ENCODE assay signal across 16 cellular contexts in the genomic region with DNA sequence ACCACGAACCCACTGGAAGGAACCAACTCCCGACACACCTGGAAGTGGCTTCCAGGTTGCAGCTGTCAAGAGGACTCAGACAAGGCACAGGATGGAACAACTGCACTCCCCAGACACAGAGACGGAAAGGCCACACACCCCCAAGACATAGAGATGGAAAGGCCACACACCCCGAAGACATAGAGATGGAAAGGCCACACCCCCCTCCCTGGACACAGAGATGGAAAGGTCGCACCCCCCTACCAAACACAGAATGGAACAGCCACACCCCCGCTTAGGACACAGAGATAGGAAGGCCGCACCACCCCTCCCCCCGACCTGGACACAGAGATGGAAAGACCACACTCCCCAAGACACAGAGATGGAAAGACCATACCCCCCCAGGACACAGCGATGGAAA. TPM values are rescaled to one million over a fixed set of nuclear protein-coding genes. Genes with fewer than 3 reads are reported as not detected.
A peak's percentile ranks its signal among the peaks of the same experiment; 100 is the strongest.
DNase-seq lines count a peak whose midpoint lies in the region; ATAC-seq, FAIRE-seq and TF ChIP-seq lines count a peak whose summit lies in the region.
"Had no signal": no experiment of that assay in that cellular context is flagged by ENCODE, and none has a peak within 500 bp of the region (broad histone marks: within the 10 kb centered on the region; RNA-seq: fewer than 3 reads in every experiment).

No MANE protein-coding gene starts in this region.

- 63% methylated on average over 7 of the region's 9 CpGs for WGBS in HepG2 (ENCODE audit: low lambda C conversion rate)
- WGBS in right lobe of liver (ENCODE audit: insufficient coverage, low coverage, low lambda C conversion rate, missing lambda C conversion rate): 84% methylated on average over 6 of the region's 9 CpGs

- H3K4me1 ChIP-seq in HepG2 (ENCODE audit: insufficient read depth, low read length) (peaks cover 15% of the 10 kb centered on the region), right lobe of liver (peaks cover 0 to 5% (median 0%) of the 10 kb centered on the region in 4 donors)

- CTCF ChIA-PET in HepG2 (lab: Yijun Ruan, JAX; ENCODE audit: low intra/inter-chr PET ratio, low total read pairs): no interaction called here

- no peak for TF ChIP-seq RAD21 in HepG2 (CRISPR knock-in tag; IDR thresholded peaks at IDR 0.05)

- no peak overlapping the region for H2AFZ ChIP-seq in HepG2 (ENCODE audit: low read length)
- H2AFZ ChIP-seq: GM23248 had no signal

- H3K4me2 ChIP-seq in HepG2 (ENCODE audit: low read depth, low read length): no peak overlapping the region
- H3K4me2 ChIP-seq: BLaER1 had no signal

- intact Hi-C loops in HepG2 (cut with micrococcal nuclease; ENCODE audit: unreplicated experiment): no loop called here
- intact Hi-C loops in right lobe of liver (cut with DNase I): no loop called here

- H3K36me3 ChIP-seq in HepG2 (replicated peaks in 1 of 2; ENCODE audit: control insufficient read depth in 1 of 2, insufficient read depth in 2 of 2, low read length in 2 of 2) (peaks cover 5 to 15% of the 10 kb centered on the region in 2 experiments; a peak in 4 of 5 replicates), right lobe of liver (peaks cover 0 to 11% (median 5%) of the 10 kb centered on the region in 4 donors)

- no peak for DNase-seq in HepG2 (ENCODE audit: low spot score)
- no peak for DNase-seq in right lobe of liver
- peak; percentile 28 for DNase-seq in cerebellar cortex (ENCODE audit: low spot score)
- no peak for DNase-seq in stimulated activated CD8-positive, alpha-beta memory T cell treated with anti-CD3 and anti-CD28 coated beads, Interleukin-4, amount 100 ng/mL, for 48 hours
- DNase-seq: CD8-positive, alpha-beta T cell; DMS53; GM23248; NCI-H1092 treated with DMSO at 0.1 percent for 48 hours; NCI-H510A; NCI-H774 had no signal

- in situ Hi-C loops in HepG2 (cut with HindIII; ENCODE audit: extremely low pct_ligation_motif_present, low pct_unique_long_range_greater_than_20kb): no loop called here

- no TSS peak for BruUV-seq in HepG2 (replicated peaks; lab: Mats Ljungman, UMichigan)

- no peaks in the 10 kb centered on the region for H3K79me2 ChIP-seq in HepG2 (ENCODE audit: insufficient read depth, low read length)

- no peak for ATAC-seq in HepG2
- ATAC-seq in right lobe of liver: no peak
- ATAC-seq in GM18505 (IDR thresholded peaks at IDR 0.05; ENCODE audit: unreplicated experiment): no peak
- ATAC-seq: CD8-positive, alpha-beta T cell had no signal

- H3K27me3 ChIP-seq in HepG2 (ENCODE audit: control insufficient read depth in 1 of 2, insufficient read depth in 2 of 2, low read length in 2 of 2) (peaks cover 0 to 9% of the 10 kb centered on the region in 2 experiments; a peak in 2 of 5 replicates), right lobe of liver (no peaks in the 10 kb centered on the region)

- no peak for FAIRE-seq in HepG2 (lab: Jason Lieb, UNC)
- FAIRE-seq: GM18507 had no signal

- H3K9me3 ChIP-seq in HepG2 (ENCODE audit: low read length) (no peaks in the 10 kb centered on the region), right lobe of liver (no peaks in the 10 kb centered on the region)

- POLR2A ChIA-PET in HepG2 (lab: Yijun Ruan, JAX): no interaction called here

- TF ChIP-seq POLR2A in HepG2 (IDR thresholded peaks at IDR 0.05; ENCODE audit: insufficient read depth in 1 of 2, low read depth in 2 of 2, low read length in 2 of 2) (no peak), right lobe of liver (IDR thresholded peaks at IDR 0.05) (no peak), GM18505 (IDR thresholded peaks at IDR 0.05; ENCODE audit: borderline replicate concordance, extremely low read depth, insufficient read depth, insufficient read length) (no peak)

- no peaks in the 10 kb centered on the region for H4K20me1 ChIP-seq in HepG2 (ENCODE audit: insufficient read depth, low read length)
- H4K20me1 ChIP-seq: BLaER1 had no signal

- H3K4me3 ChIP-seq in HepG2 (replicated peaks in 1 of 3; ENCODE audit: insufficient read depth in 1 of 3, low read depth in 2 of 3, low read length in 3 of 3): no peak overlapping the region
- H3K4me3 ChIP-seq in right lobe of liver: no peak overlapping the region
- H3K4me3 ChIP-seq: BLaER1, GM23248 had no signal

- H3K9ac ChIP-seq in HepG2 (ENCODE audit: insufficient read depth, low read depth, low read length): no peak overlapping the region
- H3K9ac ChIP-seq: BLaER1, GM23248 had no signal

- H3K27ac ChIP-seq in HepG2 (ENCODE audit: extremely low read length, insufficient read depth, low read length) (no peak overlapping the region), right lobe of liver (no peak overlapping the region)
- H3K27ac ChIP-seq: BLaER1, GM23248 had no signal

- no peak for TF ChIP-seq EP300 in HepG2 (IDR thresholded peaks at IDR 0.05; ENCODE audit: low read depth in 2 of 2, low read length in 2 of 2)
- TF ChIP-seq EP300 in HepG2 (CRISPR knock-in tag; IDR thresholded peaks at IDR 0.05; ENCODE audit: borderline replicate concordance): no peak

- TF ChIP-seq CTCF in HepG2 (CRISPR knock-in tag; IDR thresholded peaks at IDR 0.05): no peak
- no peak for TF ChIP-seq CTCF in right lobe of liver (IDR thresholded peaks at IDR 0.05)

RNA-seq across cellular contexts. Expression of gene ZNF511, which starts 7.6 kb away (rescaled TPM):
- total RNA-seq in HepG2 (2016; rRNA removed; fragmentation: Illumina TruSeq; extraction: Trizol) (53.4 and 66.4 TPM in 2 replicates), right lobe of liver (10 to 100 TPM; 17.4 to 30.2 (median 25.9) TPM)
- 127 and 151 TPM in 2 replicates for total RNA-seq in HepG2 (2016; cell fraction: cytosol; rRNA removed; fragmentation: Illumina TruSeq; extraction: Trizol; ENCODE audit: low read depth)
- 45.9 and 63.3 TPM in 2 replicates for total RNA-seq in HepG2 (2016; cell fraction: insoluble cytoplasmic fraction; rRNA removed; fragmentation: Illumina TruSeq; extraction: Trizol)
- 118 and 128 TPM in 2 replicates for total RNA-seq in HepG2 (2016; cell fraction: membrane; rRNA removed; fragmentation: Illumina TruSeq; extraction: Trizol)
- 24.0 and 36.2 TPM in 2 replicates for total RNA-seq in HepG2 (2016; cell fraction: nucleus; rRNA removed; fragmentation: Illumina TruSeq; extraction: Trizol)
- polyA plus RNA-seq in HepG2 (2011; rRNA removed): 35.6 and 37.0 TPM in 2 replicates
- 27.9 and 34.4 TPM in 2 replicates for polyA plus RNA-seq in HepG2 (2011; cell fraction: cytosol; rRNA removed)
- polyA plus RNA-seq in HepG2 (2011; cell fraction: nucleus; rRNA removed): 40.1 and 48.7 TPM in 2 replicates
- polyA plus RNA-seq in HepG2 (2012): 30.0 and 30.3 TPM in 2 replicates
- 150 and 156 TPM in 2 replicates for polyA plus RNA-seq in HepG2 (2016; cell fraction: cytosol; fragmentation: Illumina TruSeq; extraction: Trizol; ENCODE audit: low read depth)
- 57.9 and 63.8 TPM in 2 replicates for polyA plus RNA-seq in HepG2 (2016; cell fraction: insoluble cytoplasmic fraction; fragmentation: Illumina TruSeq; extraction: Trizol; ENCODE audit: low read depth)
- polyA plus RNA-seq in HepG2 (2016; cell fraction: membrane; fragmentation: Illumina TruSeq; extraction: Trizol; ENCODE audit: low read depth): 121 and 129 TPM in 2 replicates
- 62.1 and 62.9 TPM in 2 replicates for polyA plus RNA-seq in HepG2 (2016; cell fraction: nucleus; fragmentation: Illumina TruSeq; extraction: Trizol; ENCODE audit: insufficient read depth, low read depth)
- polyA minus RNA-seq in HepG2 (2011; rRNA and poly(A)+ RNA removed; ENCODE audit: low replicate concordance): 48.5 and 63.6 TPM in 2 replicates
- 11.6 and 21.1 TPM in 2 replicates for polyA minus RNA-seq in HepG2 (2011; cell fraction: cytosol; rRNA and poly(A)+ RNA removed)
- 13.3 and 16.2 TPM in 2 replicates for polyA minus RNA-seq in HepG2 (2011; cell fraction: nucleus; rRNA and poly(A)+ RNA removed)

RNA-seq across cellular contexts. Expression of gene TUBGCP2, which starts 7.6 kb away (rescaled TPM):
- total RNA-seq in HepG2 (2016; rRNA removed; fragmentation: Illumina TruSeq; extraction: Trizol): 34.5 and 44.1 TPM in 2 replicates
- total RNA-seq in HepG2 (2016; cell fraction: cytosol; rRNA removed; fragmentation: Illumina TruSeq; extraction: Trizol; ENCODE audit: low read depth): 7.2 and 8.9 TPM in 2 replicates
- 37.9 and 41.1 TPM in 2 replicates for total RNA-seq in HepG2 (2016; cell fraction: insoluble cytoplasmic fraction; rRNA removed; fragmentation: Illumina TruSeq; extraction: Trizol)
- total RNA-seq in HepG2 (2016; cell fraction: membrane; rRNA removed; fragmentation: Illumina TruSeq; extraction: Trizol): 17.0 and 24.0 TPM in 2 replicates
- total RNA-seq in HepG2 (2016; cell fraction: nucleus; rRNA removed; fragmentation: Illumina TruSeq; extraction: Trizol): 16.5 and 20.7 TPM in 2 replicates
- 21.3 and 22.6 TPM in 2 replicates for polyA plus RNA-seq in HepG2 (2011; rRNA removed)
- polyA plus RNA-seq in HepG2 (2011; cell fraction: cytosol; rRNA removed): 14.3 and 19.4 TPM in 2 replicates
- 51.6 and 62.8 TPM in 2 replicates for polyA plus RNA-seq in HepG2 (2011; cell fraction: nucleus; rRNA removed)
- 17.9 and 24.1 TPM in 2 replicates for polyA plus RNA-seq in HepG2 (2012)
- polyA plus RNA-seq in HepG2 (2016; cell fraction: cytosol; fragmentation: Illumina TruSeq; extraction: Trizol; ENCODE audit: low read depth): 4.7 and 4.8 TPM in 2 replicates
- polyA plus RNA-seq in HepG2 (2016; cell fraction: insoluble cytoplasmic fraction; fragmentation: Illumina TruSeq; extraction: Trizol; ENCODE audit: low read depth): 34.0 and 36.8 TPM in 2 replicates
- polyA plus RNA-seq in HepG2 (2016; cell fraction: membrane; fragmentation: Illumina TruSeq; extraction: Trizol; ENCODE audit: low read depth): 8.5 and 11.7 TPM in 2 replicates
- polyA plus RNA-seq in HepG2 (2016; cell fraction: nucleus; fragmentation: Illumina TruSeq; extraction: Trizol; ENCODE audit: insufficient read depth, low read depth): 51.1 and 52.9 TPM in 2 replicates
- polyA minus RNA-seq in HepG2 (2011; rRNA and poly(A)+ RNA removed; ENCODE audit: low replicate concordance): 49.0 and 64.6 TPM in 2 replicates
- 16.4 and 17.1 TPM in 2 replicates for polyA minus RNA-seq in HepG2 (2011; cell fraction: cytosol; rRNA and poly(A)+ RNA removed)
- polyA minus RNA-seq in HepG2 (2011; cell fraction: nucleus; rRNA and poly(A)+ RNA removed): 29.6 and 40.8 TPM in 2 replicates
- 10 to 100 TPM; 19.6 to 30.0 (median 25.6) TPM for total RNA-seq in right lobe of liver

RNA-seq across cellular contexts. Expression of gene CALY, which starts 20.4 kb away (rescaled TPM):
- total RNA-seq in HepG2 (2016; rRNA removed; fragmentation: Illumina TruSeq; extraction: Trizol): not detected in 2 replicates
- not detected in 2 replicates for total RNA-seq in HepG2 (2016; cell fraction: cytosol; rRNA removed; fragmentation: Illumina TruSeq; extraction: Trizol; ENCODE audit: low read depth)
- not detected in 2 replicates for total RNA-seq in HepG2 (2016; cell fraction: insoluble cytoplasmic fraction; rRNA removed; fragmentation: Illumina TruSeq; extraction: Trizol)
- total RNA-seq in HepG2 (2016; cell fraction: membrane; rRNA removed; fragmentation: Illumina TruSeq; extraction: Trizol): not detected in 2 replicates
- not detected in 2 replicates for total RNA-seq in HepG2 (2016; cell fraction: nucleus; rRNA removed; fragmentation: Illumina TruSeq; extraction: Trizol)
- 0.08 and 0.21 TPM in 2 replicates for polyA plus RNA-seq in HepG2 (2011; rRNA removed)
- polyA plus RNA-seq in HepG2 (2011; cell fraction: cytosol; rRNA removed): 0.12 and 0.31 TPM in 2 replicates
- 0.50 and 0.55 TPM in 2 replicates for polyA plus RNA-seq in HepG2 (2011; cell fraction: nucleus; rRNA removed)
- polyA plus RNA-seq in HepG2 (2012): 0.23 and 0.35 TPM in 2 replicates
- polyA plus RNA-seq in HepG2 (2016; cell fraction: cytosol; fragmentation: Illumina TruSeq; extraction: Trizol; ENCODE audit: low read depth): not detected in 2 replicates
- not detected in 2 replicates for polyA plus RNA-seq in HepG2 (2016; cell fraction: insoluble cytoplasmic fraction; fragmentation: Illumina TruSeq; extraction: Trizol; ENCODE audit: low read depth)
- polyA plus RNA-seq in HepG2 (2016; cell fraction: membrane; fragmentation: Illumina TruSeq; extraction: Trizol; ENCODE audit: low read depth): not detected in 2 replicates
- not detected in 2 replicates for polyA plus RNA-seq in HepG2 (2016; cell fraction: nucleus; fragmentation: Illumina TruSeq; extraction: Trizol; ENCODE audit: insufficient read depth, low read depth)
- polyA minus RNA-seq in HepG2 (2011; rRNA and poly(A)+ RNA removed; ENCODE audit: low replicate concordance): 0.12 TPM in 1 of 2 replicates, not detected in the other
- polyA minus RNA-seq in HepG2 (2011; cell fraction: cytosol; rRNA and poly(A)+ RNA removed): not detected in 2 replicates
- polyA minus RNA-seq in HepG2 (2011; cell fraction: nucleus; rRNA and poly(A)+ RNA removed): not detected in 2 replicates
- total RNA-seq in right lobe of liver: not detected
- total RNA-seq: A673, OCI-LY7, Right ventricle myocardium superior had no signal
- polyA plus RNA-seq: GM23248 had no signal

RNA-seq across cellular contexts. Expression of gene PRAP1, which starts 30.9 kb away (rescaled TPM):
- 22.4 and 48.2 TPM in 2 replicates for total RNA-seq in HepG2 (2016; rRNA removed; fragmentation: Illumina TruSeq; extraction: Trizol)
- total RNA-seq in HepG2 (2016; cell fraction: cytosol; rRNA removed; fragmentation: Illumina TruSeq; extraction: Trizol; ENCODE audit: low read depth): 14.5 and 19.5 TPM in 2 replicates
- total RNA-seq in HepG2 (2016; cell fraction: insoluble cytoplasmic fraction; rRNA removed; fragmentation: Illumina TruSeq; extraction: Trizol): 19.1 and 44.0 TPM in 2 replicates
- total RNA-seq in HepG2 (2016; cell fraction: membrane; rRNA removed; fragmentation: Illumina TruSeq; extraction: Trizol): 12.8 and 15.9 TPM in 2 replicates
- 39.5 and 48.3 TPM in 2 replicates for total RNA-seq in HepG2 (2016; cell fraction: nucleus; rRNA removed; fragmentation: Illumina TruSeq; extraction: Trizol)
- polyA plus RNA-seq in HepG2 (2011; rRNA removed): 20.8 and 26.7 TPM in 2 replicates
- 32.8 and 46.2 TPM in 2 replicates for polyA plus RNA-seq in HepG2 (2011; cell fraction: cytosol; rRNA removed)
- 13.6 and 16.7 TPM in 2 replicates for polyA plus RNA-seq in HepG2 (2011; cell fraction: nucleus; rRNA removed)
- 18.3 and 22.2 TPM in 2 replicates for polyA plus RNA-seq in HepG2 (2012)
- polyA plus RNA-seq in HepG2 (2016; cell fraction: cytosol; fragmentation: Illumina TruSeq; extraction: Trizol; ENCODE audit: low read depth): 25.2 and 25.3 TPM in 2 replicates
- 31.2 and 35.2 TPM in 2 replicates for polyA plus RNA-seq in HepG2 (2016; cell fraction: insoluble cytoplasmic fraction; fragmentation: Illumina TruSeq; extraction: Trizol; ENCODE audit: low read depth)
- polyA plus RNA-seq in HepG2 (2016; cell fraction: membrane; fragmentation: Illumina TruSeq; extraction: Trizol; ENCODE audit: low read depth): 21.3 and 23.0 TPM in 2 replicates
- 99.8 and 108 TPM in 2 replicates for polyA plus RNA-seq in HepG2 (2016; cell fraction: nucleus; fragmentation: Illumina TruSeq; extraction: Trizol; ENCODE audit: insufficient read depth, low read depth)
- 11.2 TPM in 1 of 2 replicates, not detected in the other for polyA minus RNA-seq in HepG2 (2011; rRNA and poly(A)+ RNA removed; ENCODE audit: low replicate concordance)
- polyA minus RNA-seq in HepG2 (2011; cell fraction: cytosol; rRNA and poly(A)+ RNA removed): 7.7 and 10.1 TPM in 2 replicates
- 2.6 and 4.7 TPM in 2 replicates for polyA minus RNA-seq in HepG2 (2011; cell fraction: nucleus; rRNA and poly(A)+ RNA removed)
- total RNA-seq in right lobe of liver: 100 to 1,000 TPM; 177 to 522 (median 298) TPM
- total RNA-seq: A673; CD8-positive, alpha-beta T cell; GM23248; OCI-LY7; Right ventricle myocardium superior had no signal
- polyA plus RNA-seq: GM23248 had no signal

RNA-seq across cellular contexts. Expression of gene ADAM8, which starts 39.6 kb away (rescaled TPM):
- 0.07 and 0.93 TPM in 2 replicates for total RNA-seq in HepG2 (2016; rRNA removed; fragmentation: Illumina TruSeq; extraction: Trizol)
- not detected in 2 replicates for total RNA-seq in HepG2 (2016; cell fraction: cytosol; rRNA removed; fragmentation: Illumina TruSeq; extraction: Trizol; ENCODE audit: low read depth)
- 0.37 TPM in 1 of 2 replicates, not detected in the other for total RNA-seq in HepG2 (2016; cell fraction: insoluble cytoplasmic fraction; rRNA removed; fragmentation: Illumina TruSeq; extraction: Trizol)
- total RNA-seq in HepG2 (2016; cell fraction: membrane; rRNA removed; fragmentation: Illumina TruSeq; extraction: Trizol): 0.06 TPM in 1 of 2 replicates, not detected in the other
- 0.34 and 0.50 TPM in 2 replicates for total RNA-seq in HepG2 (2016; cell fraction: nucleus; rRNA removed; fragmentation: Illumina TruSeq; extraction: Trizol)
- polyA plus RNA-seq in HepG2 (2011; rRNA removed): 0.24 and 0.65 TPM in 2 replicates
- polyA plus RNA-seq in HepG2 (2011; cell fraction: cytosol; rRNA removed): 0.04 and 0.11 TPM in 2 replicates
- polyA plus RNA-seq in HepG2 (2011; cell fraction: nucleus; rRNA removed): 4.2 and 6.4 TPM in 2 replicates
- polyA plus RNA-seq in HepG2 (2012): 0.08 and 0.77 TPM in 2 replicates
- polyA plus RNA-seq in HepG2 (2016; cell fraction: cytosol; fragmentation: Illumina TruSeq; extraction: Trizol; ENCODE audit: low read depth): not detected in 2 replicates
- polyA plus RNA-seq in HepG2 (2016; cell fraction: insoluble cytoplasmic fraction; fragmentation: Illumina TruSeq; extraction: Trizol; ENCODE audit: low read depth): not detected in 2 replicates
- 0.06 TPM in 1 of 2 replicates, not detected in the other for polyA plus RNA-seq in HepG2 (2016; cell fraction: membrane; fragmentation: Illumina TruSeq; extraction: Trizol; ENCODE audit: low read depth)
- 0.60 and 0.63 TPM in 2 replicates for polyA plus RNA-seq in HepG2 (2016; cell fraction: nucleus; fragmentation: Illumina TruSeq; extraction: Trizol; ENCODE audit: insufficient read depth, low read depth)
- polyA minus RNA-seq in HepG2 (2011; rRNA and poly(A)+ RNA removed; ENCODE audit: low replicate concordance): 0.06 and 2.8 TPM in 2 replicates
- polyA minus RNA-seq in HepG2 (2011; cell fraction: cytosol; rRNA and poly(A)+ RNA removed): not detected in 2 replicates
- polyA minus RNA-seq in HepG2 (2011; cell fraction: nucleus; rRNA and poly(A)+ RNA removed): 1.6 and 1.7 TPM in 2 replicates
- 1 to 10 TPM; 2.6 to 8.8 (median 5.2) TPM for total RNA-seq in right lobe of liver
- polyA plus RNA-seq: GM23248 had no signal
